ENCODE assay signal across 8 cellular contexts in the genomic region with DNA sequence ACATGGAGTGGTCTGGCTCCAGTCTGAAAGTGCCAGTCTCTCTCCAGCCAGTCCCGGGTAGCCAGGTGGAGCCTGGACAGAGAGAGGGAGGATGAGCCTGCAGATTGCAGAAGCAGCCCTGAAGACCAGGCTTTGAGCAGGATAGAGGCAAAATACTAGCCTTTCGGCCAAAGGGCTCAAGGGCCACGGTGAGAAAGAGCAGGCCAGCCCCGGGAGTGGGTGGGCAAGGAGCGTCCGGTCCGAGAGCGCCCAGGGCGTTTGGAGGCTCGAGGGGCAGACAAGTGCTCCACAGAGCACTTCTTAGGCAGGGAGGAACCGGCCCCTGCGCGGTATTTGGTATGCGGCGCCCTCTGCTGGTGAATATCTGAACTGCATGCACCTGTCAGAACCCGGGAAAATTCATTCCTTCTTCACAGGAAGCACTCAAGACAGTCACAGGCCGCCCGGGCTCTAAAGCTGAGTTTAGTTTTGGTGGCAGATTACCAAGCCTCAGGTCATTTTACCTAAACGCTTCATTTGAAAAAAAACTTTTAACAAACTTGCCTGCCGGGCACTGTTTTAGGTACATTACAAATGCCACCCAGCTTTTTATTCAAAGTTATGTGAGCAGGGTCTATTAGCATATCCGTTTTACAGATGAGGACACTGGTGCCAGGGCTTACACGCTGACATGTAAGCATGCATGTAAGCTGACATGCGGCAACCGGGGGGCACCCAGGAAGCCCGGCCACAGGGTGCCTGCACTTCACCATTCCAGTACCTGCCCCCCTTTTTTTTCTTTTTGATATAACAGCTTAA. TPM values are rescaled to one million over a fixed set of nuclear protein-coding genes. Genes with fewer than 3 reads are reported as not detected.
A peak's percentile ranks its signal among the peaks of the same experiment; 100 is the strongest.
DNase-seq lines count a peak whose midpoint lies in the region; ATAC-seq, FAIRE-seq and TF ChIP-seq lines count a peak whose summit lies in the region.

No MANE protein-coding gene starts in this region.

- H3K4me1 ChIP-seq in GM23248 (ENCODE audit: insufficient read depth) (no peaks in the 10 kb centered on the region), hepatocyte (ENCODE audit: insufficient read depth) (no peaks in the 10 kb centered on the region), smooth muscle cell (ENCODE audit: low read depth) (no peaks in the 10 kb centered on the region)

- H3K27me3 ChIP-seq in GM23248 (replicated peaks; ENCODE audit: insufficient read depth): peaks cover 16% of the 10 kb centered on the region; the same call in 1 of the 2 replicates
- no peaks in the 10 kb centered on the region for H3K27me3 ChIP-seq in hepatocyte
- no peaks in the 10 kb centered on the region for H3K27me3 ChIP-seq in smooth muscle cell (ENCODE audit: low read depth)

- H3K79me2 ChIP-seq in GM23248 (ENCODE audit: insufficient read depth): no peaks in the 10 kb centered on the region
- no peaks in the 10 kb centered on the region for H3K79me2 ChIP-seq in hepatocyte
- H3K79me2 ChIP-seq in smooth muscle cell (ENCODE audit: low read depth): no peaks in the 10 kb centered on the region

- 11 to 13% methylated on average over 25 of the region's 25 CpGs for WGBS in GM23248 (ENCODE audit: low coverage in 1 of 2, low lambda C conversion rate in 2 of 2, missing lambda C conversion rate in 2 of 2), 2 experiments
- 23% methylated on average over 25 of the region's 25 CpGs for WGBS in hepatocyte (ENCODE audit: low lambda C conversion rate, missing lambda C conversion rate)
- 28% methylated on average over 25 of the region's 25 CpGs for WGBS in smooth muscle cell (ENCODE audit: low lambda C conversion rate)

- ATAC-seq in HG02571 (IDR thresholded peaks at IDR 0.05; ENCODE audit: unreplicated experiment): no peak

- in situ Hi-C loops in GM23248 (cut with MboI): no loop called here

- H3F3A ChIP-seq in GM23248 (ENCODE audit: insufficient read depth): no peaks in the 10 kb centered on the region
- H3F3A ChIP-seq in smooth muscle cell (ENCODE audit: low read depth): no peaks in the 10 kb centered on the region

- H4K20me1 ChIP-seq in GM23248 (ENCODE audit: insufficient read depth) (no peaks in the 10 kb centered on the region), hepatocyte (ENCODE audit: insufficient read depth, poor library complexity, severe bottlenecking) (no peaks in the 10 kb centered on the region), smooth muscle cell (ENCODE audit: low read depth) (no peaks in the 10 kb centered on the region)

- H3K36me3 ChIP-seq in GM23248 (ENCODE audit: low read depth): no peaks in the 10 kb centered on the region
- no peaks in the 10 kb centered on the region for H3K36me3 ChIP-seq in hepatocyte (replicated peaks; ENCODE audit: insufficient read depth, low read depth)
- H3K36me3 ChIP-seq in smooth muscle cell (ENCODE audit: low read depth): no peaks in the 10 kb centered on the region

- DNase-seq in D721Med (ENCODE audit: insufficient read length, low spot score) (peak; percentile 64), GM23248 (peak; percentile 72), NCI-H146 treated with DMSO at 0.1 percent for 48 hours (lab: John Stamatoyannopoulos, UW; ENCODE audit: unreplicated experiment) (peak; percentile 80), T follicular helper cell (ENCODE audit: low read depth) (peak; percentile 24), amygdala (lab: John Stamatoyannopoulos, UW) (peak in 52 of 56 donors; percentile 2 to 73 (median 32)), hepatocyte (ENCODE audit: low spot score) (peak; percentile 67), smooth muscle cell (lab: John Stamatoyannopoulos, UW; ENCODE audit: unreplicated experiment) (peak; percentile 13)

- H3K4me2 ChIP-seq in GM23248 (ENCODE audit: unreplicated experiment) (no peak overlapping the region), hepatocyte (peak overlapping the region; percentile 61), smooth muscle cell (no peak overlapping the region)

- no peak overlapping the region for H3K27ac ChIP-seq in GM23248
- H3K27ac ChIP-seq in hepatocyte: no peak overlapping the region
- no peak overlapping the region for H3K27ac ChIP-seq in smooth muscle cell (ENCODE audit: low read depth)

- TF ChIP-seq CTCF in D721Med (IDR thresholded peaks at IDR 0.05; ENCODE audit: insufficient read depth, missing control alignments) (peak; percentile 82), hepatocyte (IDR thresholded peaks at IDR 0.05; ENCODE audit: poor library complexity) (peak; percentile 83), smooth muscle cell (IDR thresholded peaks at IDR 0.05; ENCODE audit: borderline replicate concordance, insufficient read depth, poor library complexity, severe bottlenecking) (peak; percentile 97)

- H3K4me3 ChIP-seq in GM23248 (no peak overlapping the region), hepatocyte (no peak overlapping the region), smooth muscle cell (no peak overlapping the region)

- H2AFZ ChIP-seq in GM23248 (0 out of 2 replicates have a peak overlapping the region, but pooled peaks have one; percentile 20), hepatocyte (no peak overlapping the region), smooth muscle cell (ENCODE audit: low read depth) (no peak overlapping the region)

- H3K9ac ChIP-seq in GM23248 (no peak overlapping the region), smooth muscle cell (ENCODE audit: low read depth) (no peak overlapping the region)

- H3K9me2 ChIP-seq in GM23248 (ENCODE audit: insufficient read depth): no peaks in the 10 kb centered on the region
- H3K9me2 ChIP-seq in hepatocyte (replicated peaks; ENCODE audit: insufficient read depth): no peaks in the 10 kb centered on the region

- FAIRE-seq in D721Med (lab: Jason Lieb, UNC): no peak

- H3K9me3 ChIP-seq in GM23248 (ENCODE audit: low read depth): peaks cover 7% of the 10 kb centered on the region
- peaks cover 14% of the 10 kb centered on the region for H3K9me3 ChIP-seq in hepatocyte (ENCODE audit: low read depth)
- peaks cover 15% of the 10 kb centered on the region for H3K9me3 ChIP-seq in smooth muscle cell (replicated peaks; ENCODE audit: low read depth)

RNA-seq across cellular contexts. Expression of a gene that starts 21.0 kb away (rescaled TPM):
- total RNA-seq in GM23248 (2014; rRNA removed; shearing (Covaris generic)): 132 and 154 TPM in 2 replicates
- polyA plus RNA-seq in GM23248 (2016; fragmentation: Nextera tagmentation; extraction: Ambion mirVana) (167 and 179 TPM in 2 replicates), hepatocyte (144 and 163 TPM in 2 replicates), smooth muscle cell (163 and 172 TPM in 2 replicates)
- total RNA-seq in hepatocyte (148 and 171 TPM in 2 replicates), smooth muscle cell (151 and 185 TPM in 2 replicates)

Comparison
In these comparisons a context has a peak if more than half of its experiments do, and no peak if none do; other contexts are left out.
1. DNase-seq: peak in every context shown above with its lines; median percentile 80 in NCI-H146 treated with DMSO at 0.1 percent for 48 hours; 72 in GM23248; 67 in hepatocyte; 64 in D721Med; 32 in amygdala; 24 in T follicular helper cell; 13 in smooth muscle cell.